Comparison of ENCODE assay signal across 9 cellular contexts in genomic region chr5:173733831-173734491, GRCh38.
DNase-seq lines count a peak whose midpoint lies in the region; ATAC-seq and TF ChIP-seq lines count a peak whose summit lies in the region.
"Had no signal": no experiment of that assay in that cellular context is flagged by ENCODE, and none has a peak within 500 bp of the region (broad histone marks: within the 10 kb centered on the region; RNA-seq: fewer than 3 reads in every experiment).

No MANE protein-coding gene starts in this region.

- intact Hi-C loops in naive thymus-derived CD4-positive, alpha-beta T cell (cut with micrococcal nuclease) = no loop called here
- intact Hi-C loops in MCF 10A (cut with micrococcal nuclease) = no loop called here

- H3K4me1 Mint-ChIP-seq in naive thymus-derived CD4-positive, alpha-beta T cell = peaks cover 0 to 3% (median 0%) of the 10 kb centered on the region in 7 donors
- H3K4me1 Mint-ChIP-seq in MCF 10A (ENCODE audit: insufficient read depth, unreplicated experiment) = peaks cover 8% of the 10 kb centered on the region

- no peak for DNase-seq in naive thymus-derived CD4-positive, alpha-beta T cell
- DNase-seq in activated effector memory CD4-positive, alpha-beta T cell treated with Interleukin-2 at 50 U/mL for 16 hours = no peak
- no peak for DNase-seq in activated T-cell treated with anti-CD3 and anti-CD28 coated beads, Interleukin-2, amount 50 U/mL, for 1 hour
- DNase-seq in NCI-H226 (no peak), MCF 10A (ENCODE audit: unreplicated experiment) (no peak)

- no peak overlapping the region for H3K4me3 Mint-ChIP-seq in naive thymus-derived CD4-positive, alpha-beta T cell
- no peak overlapping the region for H3K4me3 Mint-ChIP-seq in MCF 10A (ENCODE audit: unreplicated experiment)

- no peaks in the 10 kb centered on the region for H3K36me3 ChIP-seq in naive thymus-derived CD4-positive, alpha-beta T cell (ENCODE audit: control insufficient read depth in 2 of 3, insufficient read depth in 3 of 3, low read length in 3 of 3)

- POLR2A ChIA-PET in naive thymus-derived CD4-positive, alpha-beta T cell (lab: Charles Lee) = no interaction called here
- POLR2A ChIA-PET in MCF 10A (lab: Yijun Ruan, JAX) = no interaction called here

- peak overlapping the region in 1 of 9 donors; percentile 59 for H3K27ac Mint-ChIP-seq in naive thymus-derived CD4-positive, alpha-beta T cell
- H3K27ac Mint-ChIP-seq in MCF 10A (ENCODE audit: low read depth, unreplicated experiment) = no peak overlapping the region

- no peaks in the 10 kb centered on the region for H3K27me3 ChIP-seq in naive thymus-derived CD4-positive, alpha-beta T cell (ENCODE audit: control insufficient read depth in 2 of 2, insufficient read depth in 2 of 2, low read length in 2 of 2)

- no peak overlapping the region for H3K27ac ChIP-seq in naive thymus-derived CD4-positive, alpha-beta T cell (ENCODE audit: low read depth, low read length)

- H3K27me3 Mint-ChIP-seq in naive thymus-derived CD4-positive, alpha-beta T cell = peaks cover 0 to 3% (median 0%) of the 10 kb centered on the region in 5 donors
- H3K27me3 Mint-ChIP-seq in MCF 10A (ENCODE audit: insufficient read depth, unreplicated experiment) = no peaks in the 10 kb centered on the region

- H3K4me1 ChIP-seq in naive thymus-derived CD4-positive, alpha-beta T cell (ENCODE audit: control insufficient read depth in 2 of 2, insufficient read depth in 2 of 2, low read length in 2 of 2) = no peaks in the 10 kb centered on the region

- H3K9me3 ChIP-seq in naive thymus-derived CD4-positive, alpha-beta T cell (ENCODE audit: control insufficient read depth in 2 of 3, low read length in 3 of 3) = no peaks in the 10 kb centered on the region

- H3K36me3 Mint-ChIP-seq in naive thymus-derived CD4-positive, alpha-beta T cell = no peaks in the 10 kb centered on the region
- H3K36me3 Mint-ChIP-seq in MCF 10A (ENCODE audit: insufficient read depth, unreplicated experiment) = no peaks in the 10 kb centered on the region

- no peak overlapping the region for H3K4me3 ChIP-seq in naive thymus-derived CD4-positive, alpha-beta T cell (ENCODE audit: low read length)
- H3K4me3 ChIP-seq: lung had no signal

- CTCF ChIA-PET in naive thymus-derived CD4-positive, alpha-beta T cell (lab: Charles Lee) = no interaction called here
- CTCF ChIA-PET in MCF 10A (lab: Yijun Ruan, JAX) = interaction anchor here (1.5 kb wide), 2 partner anchors 116 to 311 kb away, joined by 3 read pairs; partner anchors contain the start of gene NSG2

- peaks cover 0 to 3% (median 0%) of the 10 kb centered on the region in 11 donors for H3K9me3 Mint-ChIP-seq in naive thymus-derived CD4-positive, alpha-beta T cell
- H3K9me3 Mint-ChIP-seq in MCF 10A (ENCODE audit: unreplicated experiment) = no peaks in the 10 kb centered on the region

- TF ChIP-seq CTCF in MCF 10A (IDR thresholded peaks at IDR 0.05; ENCODE audit: unreplicated experiment) = no peak

- ATAC-seq in GM18520 (IDR thresholded peaks at IDR 0.05; ENCODE audit: unreplicated experiment) = peak; percentile 81
- peak; percentile 66 for ATAC-seq in GM21529 (IDR thresholded peaks at IDR 0.05; ENCODE audit: unreplicated experiment)
- peak; percentile 57 for ATAC-seq in HG03442 (IDR thresholded peaks at IDR 0.05; ENCODE audit: unreplicated experiment)
- ATAC-seq in naive thymus-derived CD4-positive, alpha-beta T cell = peak; percentile 58

- no TSS peak for BruUV-seq in MCF 10A (replicated peaks; lab: Mats Ljungman, UMichigan)
